8 cellular contexts compared by ENCODE assay signal in the genomic region with DNA sequence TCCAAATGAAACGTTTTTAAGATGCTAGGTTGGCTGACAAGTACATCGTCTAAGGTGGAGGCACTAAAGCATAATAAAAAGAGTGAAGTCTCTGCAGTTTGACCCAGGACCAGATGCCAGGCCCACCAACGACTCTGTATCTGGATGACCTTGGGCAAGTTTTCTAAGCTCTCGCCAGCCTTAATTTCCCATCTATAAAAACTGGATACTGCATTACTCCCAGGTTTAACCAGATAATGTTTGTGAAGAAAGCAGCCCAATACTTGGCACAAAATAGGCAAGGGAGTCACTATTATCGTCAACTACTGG. TPM values are rescaled to one million over a fixed set of nuclear protein-coding genes. Genes with fewer than 3 reads are reported as not detected.
DNase-seq lines count a peak whose midpoint lies in the region; ATAC-seq and TF ChIP-seq lines count a peak whose summit lies in the region.

No MANE protein-coding gene starts in this region.

- H3K4me1 Mint-ChIP-seq in nephron: peaks cover 52% of the 10 kb centered on the region

- DNase-seq in BE2C: no peak
- DNase-seq in MG63: no peak
- peak in 2 of 10 donors; percentile 8 to 9 for DNase-seq in dorsolateral prefrontal cortex
- no peak for DNase-seq in NCI-H1417 treated with DMSO at 0.1 percent for 48 hours (lab: John Stamatoyannopoulos, UW)
- DNase-seq in NCI-H2171 (lab: John Stamatoyannopoulos, UW): no peak
- DNase-seq in stimulated activated naive CD4-positive, alpha-beta T cell (lab: John Stamatoyannopoulos, UW): no peak

- H3K4me1 ChIP-seq in BE2C: peaks cover 15% of the 10 kb centered on the region

- peak overlapping the region; percentile 73 to 100 (median 98) for H3K27ac ChIP-seq in dorsolateral prefrontal cortex

- intact Hi-C loops in dorsolateral prefrontal cortex (cut with DNase I): loop anchor here (1.0 to 10.0 kb wide), 5 partner anchors 134 to 889 kb away; partner anchors contain the start of genes ADSL (in 2 of the 2), CBX7 (in 1 of the 2), RPS19BP1 (in 1 of the 2) and TNRC6B (in 1 of the 2)

- H3K9me3 ChIP-seq in BE2C (no peaks in the 10 kb centered on the region), MG63 (no peaks in the 10 kb centered on the region)

- H3K27me3 ChIP-seq in BE2C: peaks cover 7% of the 10 kb centered on the region
- no peaks in the 10 kb centered on the region for H3K27me3 ChIP-seq in MG63
- peaks cover 0 to 27% (median 0%) of the 10 kb centered on the region in 45 donors for H3K27me3 ChIP-seq in dorsolateral prefrontal cortex

- no peak for ATAC-seq in GM18519 (IDR thresholded peaks at IDR 0.05; ENCODE audit: low FRiP score, unreplicated experiment)

- TF ChIP-seq CTCF in BE2C (IDR thresholded peaks at IDR 0.05; ENCODE audit: low read depth, low read length) (no peak), dorsolateral prefrontal cortex (IDR thresholded peaks at IDR 0.05 in 54 of 56, conservative IDR thresholded peaks at IDR 0.05 in 2 of 56; ENCODE audit: low read depth in 1 of 56, partially characterized antibody in 56 of 56) (no peak), nephron (IDR thresholded peaks at IDR 0.05; ENCODE audit: unreplicated experiment in 3 of 3) (no peak)

- H3K4me3 Mint-ChIP-seq in nephron: peak overlapping the region; percentile 91 to 97 (median 92)

- H3K36me3 Mint-ChIP-seq in nephron (ENCODE audit: low read depth): no peaks in the 10 kb centered on the region

- peak overlapping the region; percentile 95 to 99 (median 98) for H3K27ac Mint-ChIP-seq in nephron

- peak overlapping the region; percentile 60 for H3K4me3 ChIP-seq in BE2C (ENCODE audit: low read depth, low read length)
- peak overlapping the region; percentile 83 for H3K4me3 ChIP-seq in MG63
- H3K4me3 ChIP-seq in dorsolateral prefrontal cortex: peak overlapping the region; percentile 50 to 98 (median 82)

- no peaks in the 10 kb centered on the region for H3K36me3 ChIP-seq in BE2C
- H3K36me3 ChIP-seq in MG63: no peaks in the 10 kb centered on the region

- H3K9me3 Mint-ChIP-seq in nephron: no peaks in the 10 kb centered on the region

- H3K27me3 Mint-ChIP-seq in nephron (ENCODE audit: low read depth): peaks cover 7% of the 10 kb centered on the region

RNA-seq across cellular contexts. Expression of gene FAM83F, which starts 49.0 kb away (rescaled TPM):
- not detected for polyA plus RNA-seq in BE2C (2012; ENCODE audit: insufficient read depth, insufficient read length, low read depth)
- not detected in 2 replicates for total RNA-seq in MG63 (2014; rRNA removed; shearing (Covaris generic); ENCODE audit: low replicate concordance)
- total RNA-seq in dorsolateral prefrontal cortex: under 1 TPM in 114 of 120 experiments, not detected in 6; 0.03 to 0.91 (median 0.11) TPM
